In genomic region chr12:68809190-68810026, GRCh38 we compare ENCODE assay signal across 8 cellular contexts. TPM values are rescaled to one million over a fixed set of nuclear protein-coding genes. Genes with fewer than 3 reads are reported as not detected.
A peak's percentile ranks its signal among the peaks of the same experiment; 100 is the strongest.
DNase-seq lines count a peak whose midpoint lies in the region; ATAC-seq, FAIRE-seq and TF ChIP-seq lines count a peak whose summit lies in the region.

No MANE protein-coding gene starts in this region.

- BruUV-seq in Calu3 (replicated peaks; lab: Mats Ljungman, UMichigan) (TSS peak; percentile 49), PC-9 (replicated peaks; lab: Mats Ljungman, UMichigan) (no TSS peak)

- WGBS in pancreas, 2 donors: 54 to 62% methylated on average over 12 of the region's 12 CpGs

- no peak for ATAC-seq in pancreas
- ATAC-seq in GM19395 (IDR thresholded peaks at IDR 0.05; ENCODE audit: unreplicated experiment): no peak

- intact Hi-C loops in Calu3 (cut with micrococcal nuclease; ENCODE audit: unreplicated experiment): loop anchor here (5.0 kb wide), 1 partner anchor 62 kb away; the partner anchor contains the start of gene SLC35E3
- intact Hi-C loops in PC-9 (cut with micrococcal nuclease; ENCODE audit: unreplicated experiment): loop anchor here (5.0 to 10.0 kb wide), 2 partner anchors 122 to 445 kb away; partner anchors contain the start of gene NUP107
- intact Hi-C loops in pancreas (cut with DNase I): no loop called here

- no peaks in the 10 kb centered on the region for H3K9me3 Mint-ChIP-seq in Calu3 (ENCODE audit: low read depth, unreplicated experiment)

- peaks cover 28% of the 10 kb centered on the region for H3F3A ChIP-seq in PC-9 (ENCODE audit: insufficient read depth, low read depth)

- CTCF ChIA-PET in Calu3 (lab: Charles Lee) (interaction anchor here (0.7 to 2.1 kb wide), 4 partner anchors 21 to 932 kb away, joined by 3 to 10 read pairs (median 6); partner anchors contain the start of gene SLC35E3), PC-9 (lab: Charles Lee) (no interaction called here)

- peaks cover 54% of the 10 kb centered on the region for H3K79me2 ChIP-seq in PC-9 (ENCODE audit: low read depth)

- peak overlapping the region; percentile 92 for H3K27ac ChIP-seq in PC-9
- peak overlapping the region; percentile 99 for H3K27ac ChIP-seq in epithelial cell of prostate
- peak overlapping the region; percentile 93 to 99 (median 97) for H3K27ac ChIP-seq in pancreas

- peaks cover 47% of the 10 kb centered on the region for H3K36me3 Mint-ChIP-seq in Calu3 (ENCODE audit: insufficient read depth, unreplicated experiment)

- no peaks in the 10 kb centered on the region for H3K9me2 ChIP-seq in PC-9 (ENCODE audit: insufficient read depth)

- H3K27me3 ChIP-seq in PC-9 (ENCODE audit: insufficient read depth, low read depth) (no peaks in the 10 kb centered on the region), pancreas (no peaks in the 10 kb centered on the region)

- H3K4me2 ChIP-seq in PC-9: peak overlapping the region; percentile 82

- H3K27me3 Mint-ChIP-seq in Calu3 (ENCODE audit: unreplicated experiment): no peaks in the 10 kb centered on the region

- H3K4me3 Mint-ChIP-seq in Calu3 (ENCODE audit: low read depth, unreplicated experiment): peak overlapping the region; percentile 97

- no peaks in the 10 kb centered on the region for H3K9me3 ChIP-seq in PC-9 (ENCODE audit: insufficient read depth, low read depth)
- no peaks in the 10 kb centered on the region for H3K9me3 ChIP-seq in pancreas

- H3K4me1 ChIP-seq in PC-9 (replicated peaks; ENCODE audit: insufficient read depth) (peaks cover 20% of the 10 kb centered on the region), pancreas (peaks cover 4 to 34% (median 17%) of the 10 kb centered on the region in 3 donors)

- no peaks in the 10 kb centered on the region for H3K4me1 Mint-ChIP-seq in Calu3 (ENCODE audit: low read depth, unreplicated experiment)

- H4K20me1 ChIP-seq in PC-9 (ENCODE audit: insufficient read depth): peaks cover 11% of the 10 kb centered on the region; the same call in 1 of the 2 replicates

- DNase-seq in Calu3 (no peak), PC-9 (no peak), epithelial cell of prostate (ENCODE audit: low read depth, low spot score) (no peak), pancreas (no peak), MV-4-11 (lab: John Stamatoyannopoulos, UW) (no peak), islet precursor cell (no peak)
- no peak for DNase-seq in activated CD4-positive, alpha-beta T cell treated with anti-CD3 and anti-CD28 coated beads, Interleukin-2, amount 50 U/mL, for 4 hours

- peaks cover 30% of the 10 kb centered on the region for H3K36me3 ChIP-seq in PC-9 (ENCODE audit: low read depth)
- H3K36me3 ChIP-seq in pancreas: peaks cover 5 to 29% (median 5%) of the 10 kb centered on the region in 3 donors

- peak overlapping the region; percentile 90 for H3K27ac Mint-ChIP-seq in Calu3 (ENCODE audit: unreplicated experiment)

- POLR2A ChIA-PET in PC-9 (lab: Charles Lee; ENCODE audit: unreplicated experiment): interaction anchor here (0.6 to 0.9 kb wide), 5 partner anchors 8 to 1979 kb away, joined by 3 to 7 read pairs (median 3); no protein-coding TSS in a partner anchor

- peak overlapping the region; percentile 98 for H2AFZ ChIP-seq in PC-9

- H3K4me3 ChIP-seq in PC-9 (peak overlapping the region; percentile 84), pancreas (peak overlapping the region; percentile 59 to 97 (median 76))

- TF ChIP-seq CTCF in Calu3 (IDR thresholded peaks at IDR 0.05; ENCODE audit: unreplicated experiment): no peak
- TF ChIP-seq CTCF in PC-9 (conservative IDR thresholded peaks at IDR 0.05): no peak
- TF ChIP-seq CTCF in pancreas (IDR thresholded peaks at IDR 0.05): no peak

- no peak for FAIRE-seq in pancreas (lab: Jason Lieb, UNC)

RNA-seq across cellular contexts. Expression of gene MDM2, which starts 1.4 kb away (rescaled TPM):
- total RNA-seq in Calu3 (2022) (97.1 and 101 TPM in 2 replicates), PC-9 (2021) (74.3 and 95.2 TPM in 2 replicates), pancreas (100 to 1,000 TPM in 2 of 6 donors, 10 to 100 TPM in 4; 46.7 to 132 (median 62.4) TPM)
- polyA plus RNA-seq in pancreas: 10 to 100 TPM; 30.7 to 42.9 TPM

Comparison
In these comparisons a context has a peak if more than half of its experiments do, and no peak if none do; other contexts are left out.
1. intact Hi-C loops: an anchor here in Calu3 (5.0 kb wide) and PC-9 (5.0 to 10.0 kb wide); none called in pancreas.